ENCODE assay signal across 3 cellular contexts in the genomic region with DNA sequence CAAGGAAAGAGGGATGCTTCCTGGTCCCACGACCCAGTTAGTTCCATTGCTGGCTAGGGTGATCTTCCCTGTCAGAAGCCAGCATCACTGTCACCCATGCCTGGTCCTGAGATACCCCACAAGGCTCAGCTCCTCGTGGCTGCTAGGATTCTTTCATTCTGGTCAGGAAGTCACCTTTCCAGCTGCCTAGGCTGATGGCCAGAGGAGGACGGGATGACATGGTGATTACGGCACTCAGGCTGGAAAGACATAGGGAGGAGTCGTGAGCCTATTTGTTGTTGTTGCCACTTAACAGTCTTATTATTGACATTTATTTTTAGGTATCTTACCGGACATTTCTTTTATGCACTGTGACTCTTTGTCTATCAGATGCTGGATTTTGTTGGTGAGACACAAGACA.
"Had no signal": no experiment of that assay in that cellular context is flagged by ENCODE, and none has a peak within 500 bp of the region (broad histone marks: within the 10 kb centered on the region; RNA-seq: fewer than 3 reads in every experiment).

No MANE protein-coding gene starts in this region.

- H3K9me3 ChIP-seq: colonic mucosa, esophagus squamous epithelium, ovary had no signal

- DNase-seq: esophagus squamous epithelium had no signal

- H3K4me1 ChIP-seq: colonic mucosa had no signal

- H3K4me3 ChIP-seq: ovary had no signal

- H3K27me3 ChIP-seq: ovary had no signal

- H3K27ac ChIP-seq: colonic mucosa, esophagus squamous epithelium, ovary had no signal

- H3K36me3 ChIP-seq: colonic mucosa, esophagus squamous epithelium, ovary had no signal
